Comparison of ENCODE assay signal across 8 cellular contexts in genomic region chr1:246117066-246117791, GRCh38.
A peak's percentile ranks its signal among the peaks of the same experiment; 100 is the strongest.
DNase-seq lines count a peak whose midpoint lies in the region; ATAC-seq, FAIRE-seq and TF ChIP-seq lines count a peak whose summit lies in the region.

No MANE protein-coding gene starts in this region.

- FAIRE-seq in HTR-8/SVneo (lab: Jason Lieb, UNC) = no peak

- H4K20me1 ChIP-seq in PC-3 (ENCODE audit: low read length) = no peaks in the 10 kb centered on the region

- H3K4me1 ChIP-seq in PC-3 (ENCODE audit: insufficient read depth, low read length) (no peaks in the 10 kb centered on the region), spleen (peaks cover 0 to 23% (median 12%) of the 10 kb centered on the region in 6 donors)

- H3K79me2 ChIP-seq in PC-3 (ENCODE audit: low read length) = no peaks in the 10 kb centered on the region

- ATAC-seq in GM21529 (IDR thresholded peaks at IDR 0.05; ENCODE audit: unreplicated experiment) (peak; percentile 97), PC-3 (peak; percentile 99)

- no peaks in the 10 kb centered on the region for H3K27me3 ChIP-seq in PC-3 (ENCODE audit: low read length)
- no peaks in the 10 kb centered on the region for H3K27me3 ChIP-seq in spleen (replicated peaks in 1 of 7)

- CTCF ChIA-PET in PC-3 (lab: Charles Lee) = no interaction called here

- BruUV-seq in PC-3 (replicated peaks; lab: Mats Ljungman, UMichigan) = no TSS peak

- H3K27ac ChIP-seq in PC-3 (ENCODE audit: low read length) (no peak overlapping the region), spleen (peak overlapping the region in 3 of 8 donors; percentile 26 to 42 (median 28))

- no peaks in the 10 kb centered on the region for H3F3A ChIP-seq in PC-3 (ENCODE audit: low read length, unreplicated experiment)

- peak; percentile 74 for DNase-seq in GM03348 (ENCODE audit: low spot score)
- peak; percentile 43 for DNase-seq in HTR-8/SVneo (ENCODE audit: insufficient read length, low spot score)
- peak; percentile 60 for DNase-seq in PC-3
- peak; percentile 29 for DNase-seq in activated naive CD4-positive, alpha-beta T cell treated with Interleukin-2 at 50 U/mL for 16 hours
- DNase-seq in head of caudate nucleus = peak in 25 of 42 donors; percentile 9 to 70 (median 33)
- DNase-seq in spleen = no peak
- no peak for DNase-seq in UCSD-AML1 (lab: John Stamatoyannopoulos, UW; ENCODE audit: unreplicated experiment)

- H3K9ac ChIP-seq in PC-3 (ENCODE audit: low read length) = no peak overlapping the region

- TF ChIP-seq POLR2A in spleen (IDR thresholded peaks at IDR 0.05) = no peak

- TF ChIP-seq CTCF in PC-3 (conservative IDR thresholded peaks at IDR 0.05; ENCODE audit: low read depth, low read length) (peak; percentile 64), spleen (IDR thresholded peaks at IDR 0.05 in 8 of 11, conservative IDR thresholded peaks at IDR 0.05 in 3 of 11) (peak in 9 of 11 experiments; percentile 23 to 61 (median 45))

- H3K9me2 ChIP-seq in PC-3 (replicated peaks; ENCODE audit: low read length) = no peaks in the 10 kb centered on the region

- H3K9me3 ChIP-seq in PC-3 (ENCODE audit: low read length) (no peaks in the 10 kb centered on the region), spleen (no peaks in the 10 kb centered on the region)

- H3K4me3 ChIP-seq in PC-3 (ENCODE audit: low read length) (no peak overlapping the region), spleen (peak overlapping the region in 1 of 8 donors; percentile 17)

- H3K36me3 ChIP-seq in PC-3 (ENCODE audit: low read depth, low read length) (no peaks in the 10 kb centered on the region), spleen (peaks cover 0 to 3% (median 0%) of the 10 kb centered on the region in 6 donors)

- no peak overlapping the region for H3K4me2 ChIP-seq in PC-3 (ENCODE audit: low read length)

- intact Hi-C loops in PC-3 (cut with micrococcal nuclease) = loop anchor here (1.0 to 10.0 kb wide), 4 partner anchors 105 to 795 kb away; no protein-coding TSS in a partner anchor
- intact Hi-C loops in head of caudate nucleus (cut with DNase I) = no loop called here
- intact Hi-C loops in spleen (cut with DNase I; ENCODE audit: low total_unique reads) = no loop called here

- WGBS in spleen, 5 donors = 34 to 41% (median 39%) methylated on average over 10 of the region's 10 CpGs

- no peak overlapping the region for H2AFZ ChIP-seq in PC-3 (ENCODE audit: low read length)

- POLR2A ChIA-PET in PC-3 (lab: Charles Lee; ENCODE audit: unreplicated experiment) = no interaction called here

Comparison
In these comparisons a context has a peak if more than half of its experiments do, and no peak if none do; other contexts are left out.
1. DNase-seq: peak in GM03348 (single experiment), HTR-8/SVneo (single experiment), PC-3 (single experiment), activated naive CD4-positive, alpha-beta T cell treated with Interleukin-2 at 50 U/mL for 16 hours (single experiment) and head of caudate nucleus (25 of 42); none in spleen (single experiment) and UCSD-AML1 (single experiment).